In genomic region chr12:50066402-50066801, GRCh38 we compare ENCODE assay signal across 1 cellular context.
TF ChIP-seq lines count a peak whose summit lies in the region.

No MANE protein-coding gene starts in this region.

TF ChIP-seq in GM12878, 131 proteins besides CTCF, POLR2A, EP300 and RAD21:
- no peak for TF ChIP-seq IRF3 (IDR thresholded peaks at IDR 0.05)
- TF ChIP-seq NR2F1 (conservative IDR thresholded peaks at IDR 0.05) = no peak
- TF ChIP-seq HDAC2 (IDR thresholded peaks at IDR 0.05) = no peak
- no peak for TF ChIP-seq ZNF687 (IDR thresholded peaks at IDR 0.05)
